Comparison of ENCODE assay signal across 28 cellular contexts in the genomic region with DNA sequence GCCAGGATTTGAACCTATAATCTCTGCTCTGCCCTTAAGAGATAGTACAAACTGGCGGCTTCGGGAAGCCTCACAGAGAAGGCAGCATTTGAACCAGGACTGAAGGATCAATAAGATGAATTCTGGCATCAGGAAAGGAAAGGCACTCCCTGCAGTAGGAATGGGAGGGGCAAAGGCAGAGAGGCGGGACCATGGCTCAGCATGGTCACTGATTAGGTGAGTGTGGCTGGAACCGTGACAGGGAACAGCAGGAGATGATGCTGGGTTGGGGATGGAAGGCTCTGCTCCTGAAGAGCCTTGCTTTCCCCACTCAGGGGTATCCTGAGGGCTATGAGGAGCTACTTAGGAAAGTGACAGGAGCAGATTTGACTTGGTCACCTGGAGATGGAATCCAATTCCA.
"Had no signal": no experiment of that assay in that cellular context is flagged by ENCODE, and none has a peak within 500 bp of the region (broad histone marks: within the 10 kb centered on the region; RNA-seq: fewer than 3 reads in every experiment).

No MANE protein-coding gene starts in this region.

- H3K27me3 ChIP-seq: brain microvascular endothelial cell, esophagus muscularis mucosa, foreskin keratinocyte, heart right ventricle, right lobe of liver, upper lobe of left lung had no signal

- H3K4me3 ChIP-seq: esophagus muscularis mucosa, heart right ventricle, right lobe of liver, upper lobe of left lung had no signal

- ATAC-seq: activated CD4-positive, CD25-positive, alpha-beta regulatory T cell treated with anti-CD3 and anti-CD28 coated beads, Interleukin-2, amount 50 U/mL, for 24 hours; foreskin keratinocyte; heart right ventricle; naive thymus-derived CD8-positive, alpha-beta T cell; stimulated activated memory B cell treated with anti-CD40 and anti-IgM and Interleukin-4, amounts not matched to agents 10 μg/mL and 1 μg/mL and 100 μg/mL, for 72 hours; stimulated activated naive CD8-positive, alpha-beta T cell treated with anti-CD3 and anti-CD28 coated beads, Interleukin-15, amount 100 ng/mL, for 72 hours had no signal

- H3K4me1 ChIP-seq: esophagus muscularis mucosa, foreskin keratinocyte, heart right ventricle, right lobe of liver, upper lobe of left lung had no signal

- DNase-seq: activated CD4-positive, alpha-beta memory T cell treated with anti-CD3 and anti-CD28 coated beads for 36 hours; activated CD4-positive, alpha-beta T cell treated with anti-CD3 and anti-CD28 coated beads for 48 hours; activated CD8-positive, alpha-beta memory T cell treated with anti-CD3 and anti-CD28 coated beads, Interleukin-2, amount 50 U/mL, for 4 hours; activated gamma-delta T cell treated with Interleukin-2 at 50 U/mL for 16 hours; activated naive CD4-positive, alpha-beta T cell treated with anti-CD3 and anti-CD28 coated beads, Interleukin-2, amount 50 U/mL, for 16 hours; activated T-cell treated with anti-CD3 and anti-CD28 coated beads, Interleukin-2, amount 50 U/mL, for 1 hour; amniotic stem cell; brain microvascular endothelial cell; caudate nucleus; foreskin keratinocyte; heart right ventricle; mammary epithelial cell; midbrain; naive thymus-derived CD8-positive, alpha-beta T cell; right lobe of liver; stimulated activated CD4-positive, alpha-beta T cell treated with anti-CD3 and anti-CD28 coated beads, Interleukin-12 subunit alpha, Interleukin-12 subunit beta, amount 100 ng/mL, for 4 hours; stimulated activated CD4-positive, alpha-beta T cell treated with anti-CD3 and anti-CD28 coated beads, Interleukin-4, amount 100 ng/mL, for 4 hours; stimulated activated CD8-positive, alpha-beta memory T cell treated with anti-CD3 and anti-CD28 coated beads, Interleukin-4, amount 100 ng/mL, for 48 hours; stimulated activated naive CD8-positive, alpha-beta T cell treated with anti-CD3 and anti-CD28 coated beads, Interleukin-15, amount 100 ng/mL, for 72 hours; substantia nigra; T-helper 1 cell; upper lobe of left lung had no signal

- H3K27ac ChIP-seq: brain microvascular endothelial cell, esophagus muscularis mucosa, foreskin keratinocyte, heart right ventricle, right lobe of liver, upper lobe of left lung, VCaP had no signal

- H3K9me3 ChIP-seq: esophagus muscularis mucosa, heart right ventricle, right lobe of liver, upper lobe of left lung had no signal

- FAIRE-seq: astrocyte, islet of Langerhans had no signal
